ENCODE assay signal across 3 cellular contexts in the genomic region with DNA sequence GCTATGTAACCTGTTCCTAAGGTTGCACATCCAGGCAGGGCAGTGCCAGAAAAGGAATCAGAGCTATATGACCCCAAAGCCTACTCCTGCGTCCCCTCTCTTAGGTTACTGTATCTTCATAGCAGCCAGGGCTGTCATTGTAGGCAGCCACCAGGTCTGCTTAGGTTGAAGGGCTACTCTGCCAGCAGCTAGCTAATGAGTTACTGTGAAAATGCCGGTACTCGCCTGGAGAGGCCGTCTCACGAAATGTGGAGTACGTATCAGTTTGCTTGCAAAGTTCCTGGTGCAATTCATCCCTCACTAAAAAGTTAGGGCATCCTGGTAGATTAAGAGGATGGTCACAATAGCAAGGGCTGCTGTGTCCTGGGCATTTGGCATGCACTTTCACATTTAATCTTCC.
TF ChIP-seq lines count a peak whose summit lies in the region.

No MANE protein-coding gene starts in this region.

TF ChIP-seq in SK-N-SH, 30 proteins besides CTCF, POLR2A, EP300 and RAD21:
- TF ChIP-seq MXI1 (IDR thresholded peaks at IDR 0.05; ENCODE audit: low read depth, low read length), result no peak
- TF ChIP-seq TEAD4 (IDR thresholded peaks at IDR 0.05; ENCODE audit: borderline replicate concordance, insufficient read depth), result no peak
- no peak for TF ChIP-seq RXRA (IDR thresholded peaks at IDR 0.05; ENCODE audit: borderline replicate concordance, low read depth)
- TF ChIP-seq TCF12 (IDR thresholded peaks at IDR 0.05), result no peak
- no peak for TF ChIP-seq ELF1 (IDR thresholded peaks at IDR 0.05)
- no peak for TF ChIP-seq FOXM1 (IDR thresholded peaks at IDR 0.05; ENCODE audit: low read depth)
- TF ChIP-seq IRF3 (IDR thresholded peaks at IDR 0.05; ENCODE audit: low read depth, low read length), result no peak
- TF ChIP-seq, protein P1, sequence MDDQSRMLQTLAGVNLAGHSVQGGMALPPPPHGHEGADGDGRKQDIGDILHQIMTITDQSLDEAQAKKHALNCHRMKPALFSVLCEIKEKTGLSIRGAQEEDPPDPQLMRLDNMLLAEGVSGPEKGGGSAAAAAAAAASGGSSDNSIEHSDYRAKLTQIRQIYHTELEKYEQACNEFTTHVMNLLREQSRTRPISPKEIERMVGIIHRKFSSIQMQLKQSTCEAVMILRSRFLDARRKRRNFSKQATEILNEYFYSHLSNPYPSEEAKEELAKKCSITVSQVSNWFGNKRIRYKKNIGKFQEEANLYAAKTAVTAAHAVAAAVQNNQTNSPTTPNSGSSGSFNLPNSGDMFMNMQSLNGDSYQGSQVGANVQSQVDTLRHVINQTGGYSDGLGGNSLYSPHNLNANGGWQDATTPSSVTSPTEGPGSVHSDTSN (IDR thresholded peaks at IDR 0.05), result no peak
- no peak for TF ChIP-seq CHD2 (IDR thresholded peaks at IDR 0.05; ENCODE audit: low read length, partially characterized antibody)
- TF ChIP-seq TAF1 (IDR thresholded peaks at IDR 0.05; ENCODE audit: borderline replicate concordance, low read depth, low read length), result no peak

TF ChIP-seq in SK-N-SH treated with all-trans-retinoic acid at 6 μM for 48 hours, 23 proteins besides CTCF, POLR2A, EP300 and RAD21:
- TF ChIP-seq TSHZ2 (CRISPR knock-in tag; IDR thresholded peaks at IDR 0.05) (no peak), ZFP30 (CRISPR knock-in tag; IDR thresholded peaks at IDR 0.05) (no peak), ARNTL (CRISPR knock-in tag; IDR thresholded peaks at IDR 0.05; ENCODE audit: borderline replicate concordance, low read depth) (no peak), RARB (CRISPR knock-in tag; IDR thresholded peaks at IDR 0.05) (no peak), PPARA (CRISPR knock-in tag; IDR thresholded peaks at IDR 0.05; ENCODE audit: borderline replicate concordance) (no peak), CSDC2 (CRISPR knock-in tag; IDR thresholded peaks at IDR 0.05) (no peak), OSR1 (CRISPR knock-in tag; IDR thresholded peaks at IDR 0.05) (no peak), SNAI2 (CRISPR knock-in tag; IDR thresholded peaks at IDR 0.05) (no peak), ZNF70 (CRISPR knock-in tag; IDR thresholded peaks at IDR 0.05) (no peak), CREB5 (CRISPR knock-in tag; IDR thresholded peaks at IDR 0.05; ENCODE audit: low read depth) (no peak), ESRRG (CRISPR knock-in tag; IDR thresholded peaks at IDR 0.05) (no peak), ZC3H10 (CRISPR knock-in tag; IDR thresholded peaks at IDR 0.05) (no peak), ISL1 (CRISPR knock-in tag; IDR thresholded peaks at IDR 0.05) (no peak)

TF ChIP-seq in H1, 55 proteins besides CTCF, POLR2A, EP300 and RAD21:
- TF ChIP-seq CHD2 (IDR thresholded peaks at IDR 0.05; ENCODE audit: low read length) (no peak), CHD1 (IDR thresholded peaks at IDR 0.05; ENCODE audit: low read depth, low read length) (no peak), JUND (IDR thresholded peaks at IDR 0.05; ENCODE audit: low read length) (no peak), RXRA (IDR thresholded peaks at IDR 0.05; ENCODE audit: insufficient read depth, low read depth, low read length) (no peak), POU5F1 (IDR thresholded peaks at IDR 0.05; ENCODE audit: low read depth, low read length) (no peak), TAF1 (IDR thresholded peaks at IDR 0.05; ENCODE audit: low read depth, low read length) (no peak), JUN (IDR thresholded peaks at IDR 0.05; ENCODE audit: low read depth, low read length) (no peak), GTF2F1 (IDR thresholded peaks at IDR 0.05; ENCODE audit: borderline replicate concordance, low read depth, low read length) (no peak), SUZ12 (IDR thresholded peaks at IDR 0.05; ENCODE audit: low read length) (no peak), CTBP2 (IDR thresholded peaks at IDR 0.05; ENCODE audit: borderline replicate concordance, insufficient read depth, insufficient read length, low read length) (no peak), SP2 (IDR thresholded peaks at IDR 0.05; ENCODE audit: low read length) (no peak), KDM4A (IDR thresholded peaks at IDR 0.05; ENCODE audit: low read depth, low read length, severe bottlenecking) (no peak), CREB1 (IDR thresholded peaks at IDR 0.05) (no peak), KDM1A (IDR thresholded peaks at IDR 0.05; ENCODE audit: borderline replicate concordance, low read length) (no peak), NANOG (IDR thresholded peaks at IDR 0.05; ENCODE audit: insufficient read depth, low read depth, low read length, poor library complexity, severe bottlenecking) (no peak), BRCA1 (IDR thresholded peaks at IDR 0.05; ENCODE audit: low read depth, low read length) (no peak)
